8 cellular contexts compared by ENCODE assay signal in genomic region chr19:7888145-7888825, GRCh38. TPM values are rescaled to one million over a fixed set of nuclear protein-coding genes. Genes with fewer than 3 reads are reported as not detected.
DNase-seq lines count a peak whose midpoint lies in the region; ATAC-seq and TF ChIP-seq lines count a peak whose summit lies in the region.

TSS of gene LRRC8E (plus strand) at chr19:7888510. CDS start at chr19:7895604, 7,094 bp downstream.

- no peaks in the 10 kb centered on the region for H3K4me1 ChIP-seq in parathyroid adenoma

- TF ChIP-seq CTCF in fibroblast of villous mesenchyme (IDR thresholded peaks at IDR 0.05; ENCODE audit: insufficient read depth, low read depth, low read length) (no peak), parathyroid adenoma (IDR thresholded peaks at IDR 0.05) (peak; percentile 6)

- no peaks in the 10 kb centered on the region for H3K27me3 ChIP-seq in parathyroid adenoma (ENCODE audit: control insufficient read depth, insufficient read depth, low read length)

- CTCF ChIA-PET in activated CD4-positive, alpha-beta memory T cell treated with anti-CD3 and anti-CD28 coated beads for 36 hours (lab: Charles Lee) = interaction anchor here (1.0 to 1.3 kb wide), 2 partner anchors 15 to 19 kb away, joined by 3 to 4 read pairs; partner anchors contain the start of gene MAP2K7

- intact Hi-C loops in activated CD4-positive, alpha-beta memory T cell treated with anti-CD3 and anti-CD28 coated beads for 36 hours (cut with micrococcal nuclease) = no loop called here

- no peaks in the 10 kb centered on the region for H3K9me3 Mint-ChIP-seq in activated CD4-positive, alpha-beta memory T cell treated with anti-CD3 and anti-CD28 coated beads for 36 hours

- H2AFZ ChIP-seq in parathyroid adenoma = peak within 1 kb of the TSS; percentile 72

- H3K4me3 ChIP-seq in fibroblast of villous mesenchyme (ENCODE audit: low read depth, low read length) (peak within 1 kb of the TSS; percentile 73), parathyroid adenoma (ENCODE audit: low read depth, low read length) (peak within 1 kb of the TSS; percentile 56)

- POLR2A ChIA-PET in activated CD4-positive, alpha-beta memory T cell treated with anti-CD3 and anti-CD28 coated beads for 36 hours (lab: Charles Lee) = no interaction called here

- H3K9me3 ChIP-seq in parathyroid adenoma (ENCODE audit: control insufficient read depth, low read length) = no peaks in the 10 kb centered on the region

- H3K36me3 Mint-ChIP-seq in activated CD4-positive, alpha-beta memory T cell treated with anti-CD3 and anti-CD28 coated beads for 36 hours = no peaks in the 10 kb centered on the region

- ATAC-seq in activated CD4-positive, CD25-positive, alpha-beta regulatory T cell treated with anti-CD3 and anti-CD28 coated beads, Interleukin-2, amount 50 U/mL, for 24 hours = peak; percentile 76 to 78
- no peak for ATAC-seq in GM19397 (IDR thresholded peaks at IDR 0.05; ENCODE audit: unreplicated experiment)
- no peak for ATAC-seq in GM21390 (IDR thresholded peaks at IDR 0.05; ENCODE audit: unreplicated experiment)

- no peak for DNase-seq in activated CD4-positive, CD25-positive, alpha-beta regulatory T cell (lab: John Stamatoyannopoulos, UW)
- peak; percentile 53 for DNase-seq in activated CD4-positive, alpha-beta memory T cell treated with anti-CD3 and anti-CD28 coated beads for 36 hours
- peak; percentile 61 for DNase-seq in fibroblast of villous mesenchyme (ENCODE audit: low read depth)
- DNase-seq in NCI-H345 (lab: John Stamatoyannopoulos, UW) = no peak

- no peak within 1 kb of the TSS for H3K9ac ChIP-seq in parathyroid adenoma

- no peak within 1 kb of the TSS for H3K27ac Mint-ChIP-seq in activated CD4-positive, alpha-beta memory T cell treated with anti-CD3 and anti-CD28 coated beads for 36 hours

- no peaks in the 10 kb centered on the region for H3K79me2 ChIP-seq in parathyroid adenoma

- no peak within 1 kb of the TSS for H3K4me3 Mint-ChIP-seq in activated CD4-positive, alpha-beta memory T cell treated with anti-CD3 and anti-CD28 coated beads for 36 hours

- H3K27ac ChIP-seq in parathyroid adenoma = no peak within 1 kb of the TSS

- H3K4me1 Mint-ChIP-seq in activated CD4-positive, alpha-beta memory T cell treated with anti-CD3 and anti-CD28 coated beads for 36 hours (ENCODE audit: low read depth) = no peaks in the 10 kb centered on the region

- H3K27me3 Mint-ChIP-seq in activated CD4-positive, alpha-beta memory T cell treated with anti-CD3 and anti-CD28 coated beads for 36 hours = peaks cover 7% of the 10 kb centered on the region

- no peaks in the 10 kb centered on the region for H3K36me3 ChIP-seq in parathyroid adenoma (ENCODE audit: control insufficient read depth, insufficient read depth, low read length)

- H3K4me2 ChIP-seq in parathyroid adenoma (ENCODE audit: low read length) = peak within 1 kb of the TSS; percentile 50

RNA-seq across cellular contexts. Expression of gene LRRC8E, which starts in this region (rescaled TPM):
- total RNA-seq in activated CD4-positive, alpha-beta memory T cell treated with anti-CD3 and anti-CD28 coated beads for 36 hours = not detected
- 6.0 and 7.4 TPM in 2 replicates for total RNA-seq in fibroblast of villous mesenchyme

Comparison
In these comparisons a context has a peak if more than half of its experiments do, and no peak if none do; other contexts are left out.
1. Peak in DNase-seq in activated CD4-positive, alpha-beta memory T cell treated with anti-CD3 and anti-CD28 coated beads for 36 hours; RNA of the gene not detected or under 1 TPM.
2. ATAC-seq: peak in activated CD4-positive, CD25-positive, alpha-beta regulatory T cell treated with anti-CD3 and anti-CD28 coated beads, Interleukin-2, amount 50 U/mL, for 24 hours (2 of 2); none in GM19397 (single experiment) and GM21390 (single experiment).